ENCODE assay signal across 18 cellular contexts in genomic region chr1:151011154-151011850, GRCh38. TPM values are rescaled to one million over a fixed set of nuclear protein-coding genes. Genes with fewer than 3 reads are reported as not detected.
DNase-seq lines count a peak whose midpoint lies in the region; ATAC-seq and TF ChIP-seq lines count a peak whose summit lies in the region.
"Had no signal": no experiment of that assay in that cellular context is flagged by ENCODE, and none has a peak within 500 bp of the region (broad histone marks: within the 10 kb centered on the region; RNA-seq: fewer than 3 reads in every experiment).

No MANE protein-coding gene starts in this region.

- H3K4me1 Mint-ChIP-seq in stimulated activated naive CD8-positive, alpha-beta T cell treated with anti-CD3 and anti-CD28 coated beads, Interleukin-15, Interleukin-2, amounts not matched to agents 100 ng/mL and 50 ng/mL, for 24 hours (ENCODE audit: low read depth), result peaks cover 53% of the 10 kb centered on the region

- H3K9me3 ChIP-seq in left lung, result no peaks in the 10 kb centered on the region
- H3K9me3 ChIP-seq: SJCRH30 had no signal

- H3K4me3 Mint-ChIP-seq in stimulated activated naive CD8-positive, alpha-beta T cell treated with anti-CD3 and anti-CD28 coated beads, Interleukin-15, Interleukin-2, amounts not matched to agents 100 ng/mL and 50 ng/mL, for 24 hours, result peak overlapping the region; percentile 15
- H3K4me3 Mint-ChIP-seq: memory B cell; stimulated activated naive B cell treated with anti-CD40 and anti-IgM and Interleukin-4, amounts not matched to agents 10 μg/mL and 1 μg/mL and 100 μg/mL, for 72 hours had no signal

- H3K4me1 ChIP-seq in left lung, result peaks cover 31 to 53% of the 10 kb centered on the region in 2 donors
- H3K4me1 ChIP-seq: SJCRH30 had no signal

- H3K36me3 ChIP-seq in left lung, result no peaks in the 10 kb centered on the region
- H3K36me3 ChIP-seq: SJCRH30 had no signal

- POLR2A ChIA-PET in GM10248 (lab: Yijun Ruan, JAX), result no interaction called here

- peak overlapping the region; percentile 1 to 13 for H3K27ac ChIP-seq in left lung
- H3K27ac ChIP-seq: SJCRH30 had no signal

- no peaks in the 10 kb centered on the region for H3K27me3 Mint-ChIP-seq in stimulated activated naive CD8-positive, alpha-beta T cell treated with anti-CD3 and anti-CD28 coated beads, Interleukin-15, Interleukin-2, amounts not matched to agents 100 ng/mL and 50 ng/mL, for 24 hours
- H3K27me3 Mint-ChIP-seq: memory B cell; stimulated activated naive B cell treated with anti-CD40 and anti-IgM and Interleukin-4, amounts not matched to agents 10 μg/mL and 1 μg/mL and 100 μg/mL, for 72 hours had no signal

- CTCF ChIA-PET in GM10248 (lab: Yijun Ruan, JAX), result interaction anchor here (1.0 to 3.4 kb wide), 4 partner anchors 11 to 145 kb away, joined by 3 to 12 read pairs (median 7); partner anchors contain the start of gene TNFAIP8L2

- no peaks in the 10 kb centered on the region for H3K9me3 Mint-ChIP-seq in stimulated activated naive CD8-positive, alpha-beta T cell treated with anti-CD3 and anti-CD28 coated beads, Interleukin-15, Interleukin-2, amounts not matched to agents 100 ng/mL and 50 ng/mL, for 24 hours
- H3K9me3 Mint-ChIP-seq: memory B cell; stimulated activated naive B cell treated with anti-CD40 and anti-IgM and Interleukin-4, amounts not matched to agents 10 μg/mL and 1 μg/mL and 100 μg/mL, for 72 hours had no signal

- peaks cover 7% of the 10 kb centered on the region for H3K36me3 Mint-ChIP-seq in stimulated activated naive CD8-positive, alpha-beta T cell treated with anti-CD3 and anti-CD28 coated beads, Interleukin-15, Interleukin-2, amounts not matched to agents 100 ng/mL and 50 ng/mL, for 24 hours (ENCODE audit: low read depth)

- no peak for DNase-seq in stimulated activated naive CD8-positive, alpha-beta T cell treated with anti-CD3 and anti-CD28 coated beads, Interleukin-15, Interleukin-2, amounts not matched to agents 100 U/mL and 50 U/mL, for 24 hours
- peak; percentile 20 for DNase-seq in SW480 (ENCODE audit: low spot score)
- DNase-seq in left lung, result no peak
- no peak for DNase-seq in GM10248 (ENCODE audit: extremely low spot score)
- DNase-seq in mucosa of gallbladder (ENCODE audit: low spot score), result no peak
- no peak for DNase-seq in CD1c-positive myeloid dendritic cell (ENCODE audit: extremely low spot score)
- DNase-seq: activated CD4-positive, CD25-positive, alpha-beta regulatory T cell treated with anti-CD3 and anti-CD28 coated beads, Interleukin-2, amount 50 U/mL, for 72 hours; activated effector memory CD4-positive, alpha-beta T cell treated with Interleukin-2 at 50 U/mL for 16 hours; cerebellar nuclear complex; NCI-H1092; NCI-H526 treated with DMSO at 0.1 percent for 48 hours; SJCRH30; stimulated activated CD4-positive, alpha-beta T cell treated with anti-CD3 and anti-CD28 coated beads, Interleukin-2, amount 100 ng/mL, for 48 hours; stimulated activated naive B cell treated with anti-CD40 and anti-IgM and Interleukin-4, amounts not matched to agents 10 μg/mL and 1 μg/mL and 100 μg/mL, for 72 hours had no signal

- intact Hi-C loops in left lung (cut with DNase I), result no loop called here

- no peaks in the 10 kb centered on the region for H3K27me3 ChIP-seq in left lung
- H3K27me3 ChIP-seq: SJCRH30 had no signal

- no peak overlapping the region for H3K4me3 ChIP-seq in left lung
- H3K4me3 ChIP-seq: SJCRH30 had no signal

- TF ChIP-seq CTCF in left lung (IDR thresholded peaks at IDR 0.05), result no peak
- TF ChIP-seq CTCF in GM10248 (IDR thresholded peaks at IDR 0.05; ENCODE audit: control extremely low read depth, extremely low read depth, low read depth, missing control alignments), result no peak

- peak overlapping the region; percentile 45 for H3K27ac Mint-ChIP-seq in stimulated activated naive CD8-positive, alpha-beta T cell treated with anti-CD3 and anti-CD28 coated beads, Interleukin-15, Interleukin-2, amounts not matched to agents 100 ng/mL and 50 ng/mL, for 24 hours
- H3K27ac Mint-ChIP-seq: memory B cell; stimulated activated naive B cell treated with anti-CD40 and anti-IgM and Interleukin-4, amounts not matched to agents 10 μg/mL and 1 μg/mL and 100 μg/mL, for 72 hours had no signal

- ATAC-seq in stimulated activated naive CD8-positive, alpha-beta T cell treated with anti-CD3 and anti-CD28 coated beads, Interleukin-15, Interleukin-2, amounts not matched to agents 100 U/mL and 50 U/mL, for 24 hours, result no peak
- ATAC-seq in left lung, result no peak
- no peak for ATAC-seq in GM21390 (IDR thresholded peaks at IDR 0.05; ENCODE audit: unreplicated experiment)
- ATAC-seq: stimulated activated naive B cell treated with anti-CD40 and anti-IgM and Interleukin-4, amounts not matched to agents 10 μg/mL and 1 μg/mL and 100 μg/mL, for 72 hours had no signal

RNA-seq across cellular contexts. Expression of gene PRUNE1, which starts 3.1 kb away (rescaled TPM):
- total RNA-seq in left lung (10 to 100 TPM; 15.1 to 18.1 TPM), mucosa of gallbladder (21.6 TPM)

RNA-seq across cellular contexts. Expression of gene MINDY1, which starts 4.6 kb away (rescaled TPM):
- total RNA-seq in left lung, result 10 to 100 TPM; 26.0 to 32.9 TPM
- total RNA-seq in mucosa of gallbladder, result 60.1 TPM

RNA-seq across cellular contexts. Expression of gene BNIPL, which starts 25.1 kb away (rescaled TPM):
- total RNA-seq in left lung (1 to 10 TPM; 3.5 to 5.9 TPM), mucosa of gallbladder (0.66 TPM)
- total RNA-seq: epithelial cell of proximal tubule had no signal

RNA-seq across cellular contexts. Expression of gene ANXA9, which starts 29.2 kb away (rescaled TPM):
- 1 to 10 TPM; 1.1 to 2.4 TPM for total RNA-seq in left lung
- total RNA-seq in mucosa of gallbladder, result 25.1 TPM
- total RNA-seq: SJCRH30 had no signal

RNA-seq across cellular contexts. Expression of gene C1orf56, which starts 36.2 kb away (rescaled TPM):
- total RNA-seq in left lung (1 to 10 TPM; 3.9 to 6.1 TPM), mucosa of gallbladder (12.5 TPM)
